ENCODE assay signal across 1 cellular context in the genomic region with DNA sequence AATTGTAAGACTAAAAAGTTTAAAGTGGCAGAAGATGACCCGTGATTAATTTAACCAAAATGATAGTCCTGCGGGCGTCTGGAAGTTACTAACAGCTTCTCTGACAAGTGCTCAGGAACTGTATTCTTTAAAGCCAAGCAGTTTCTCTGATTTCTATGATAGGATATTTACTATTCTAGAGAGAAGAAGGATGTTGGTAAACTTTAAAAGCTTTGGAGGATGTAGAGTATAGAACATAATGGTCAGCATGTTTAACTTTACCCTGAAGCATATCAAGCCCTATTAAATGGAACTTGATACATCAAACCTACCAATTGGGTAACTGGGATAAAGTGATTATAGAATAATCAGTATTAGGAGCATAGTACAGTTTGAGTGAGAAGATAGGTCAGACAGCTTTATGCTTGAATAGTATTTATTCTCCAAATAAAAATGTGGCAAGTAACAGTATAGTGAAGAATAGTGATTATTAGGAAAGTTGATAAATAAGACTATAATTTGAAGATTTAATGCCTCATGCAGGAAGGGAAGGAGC.
TF ChIP-seq lines count a peak whose summit lies in the region.

No MANE protein-coding gene starts in this region.

TF ChIP-seq in GM12878, 131 proteins besides CTCF, POLR2A, EP300 and RAD21 (continued from another document):
- TF ChIP-seq, protein P1, sequence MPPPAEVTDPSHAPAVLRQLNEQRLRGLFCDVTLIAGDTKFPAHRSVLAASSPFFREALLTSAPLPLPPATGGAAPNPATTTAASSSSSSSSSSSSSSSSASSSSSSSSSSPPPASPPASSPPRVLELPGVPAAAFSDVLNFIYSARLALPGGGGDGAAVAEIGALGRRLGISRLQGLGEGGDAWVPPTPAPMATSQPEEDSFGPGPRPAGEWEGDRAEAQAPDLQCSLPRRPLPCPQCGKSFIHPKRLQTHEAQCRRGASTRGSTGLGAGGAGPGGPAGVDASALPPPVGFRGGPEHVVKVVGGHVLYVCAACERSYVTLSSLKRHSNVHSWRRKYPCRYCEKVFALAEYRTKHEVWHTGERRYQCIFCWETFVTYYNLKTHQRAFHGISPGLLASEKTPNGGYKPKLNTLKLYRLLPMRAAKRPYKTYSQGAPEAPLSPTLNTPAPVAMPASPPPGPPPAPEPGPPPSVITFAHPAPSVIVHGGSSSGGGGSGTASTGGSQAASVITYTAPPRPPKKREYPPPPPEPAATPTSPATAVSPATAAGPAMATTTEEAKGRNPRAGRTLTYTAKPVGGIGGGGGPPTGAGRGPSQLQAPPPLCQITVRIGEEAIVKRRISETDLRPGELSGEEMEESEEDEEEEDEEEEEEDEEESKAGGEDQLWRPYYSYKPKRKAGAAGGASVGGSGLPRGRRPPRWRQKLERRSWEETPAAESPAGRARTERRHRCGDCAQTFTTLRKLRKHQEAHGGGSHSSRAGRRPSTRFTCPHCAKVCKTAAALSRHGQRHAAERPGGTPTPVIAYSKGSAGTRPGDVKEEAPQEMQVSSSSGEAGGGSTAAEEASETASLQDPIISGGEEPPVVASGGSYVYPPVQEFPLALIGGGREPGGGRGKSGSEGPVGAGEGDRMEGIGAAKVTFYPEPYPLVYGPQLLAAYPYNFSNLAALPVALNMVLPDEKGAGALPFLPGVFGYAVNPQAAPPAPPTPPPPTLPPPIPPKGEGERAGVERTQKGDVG (CRISPR knock-in tag; IDR thresholded peaks at IDR 0.05), result no peak
- no peak for TF ChIP-seq SUPT20H (IDR thresholded peaks at IDR 0.05; ENCODE audit: borderline replicate concordance, control insufficient read depth, low read depth, low read length)
- TF ChIP-seq, protein P2, sequence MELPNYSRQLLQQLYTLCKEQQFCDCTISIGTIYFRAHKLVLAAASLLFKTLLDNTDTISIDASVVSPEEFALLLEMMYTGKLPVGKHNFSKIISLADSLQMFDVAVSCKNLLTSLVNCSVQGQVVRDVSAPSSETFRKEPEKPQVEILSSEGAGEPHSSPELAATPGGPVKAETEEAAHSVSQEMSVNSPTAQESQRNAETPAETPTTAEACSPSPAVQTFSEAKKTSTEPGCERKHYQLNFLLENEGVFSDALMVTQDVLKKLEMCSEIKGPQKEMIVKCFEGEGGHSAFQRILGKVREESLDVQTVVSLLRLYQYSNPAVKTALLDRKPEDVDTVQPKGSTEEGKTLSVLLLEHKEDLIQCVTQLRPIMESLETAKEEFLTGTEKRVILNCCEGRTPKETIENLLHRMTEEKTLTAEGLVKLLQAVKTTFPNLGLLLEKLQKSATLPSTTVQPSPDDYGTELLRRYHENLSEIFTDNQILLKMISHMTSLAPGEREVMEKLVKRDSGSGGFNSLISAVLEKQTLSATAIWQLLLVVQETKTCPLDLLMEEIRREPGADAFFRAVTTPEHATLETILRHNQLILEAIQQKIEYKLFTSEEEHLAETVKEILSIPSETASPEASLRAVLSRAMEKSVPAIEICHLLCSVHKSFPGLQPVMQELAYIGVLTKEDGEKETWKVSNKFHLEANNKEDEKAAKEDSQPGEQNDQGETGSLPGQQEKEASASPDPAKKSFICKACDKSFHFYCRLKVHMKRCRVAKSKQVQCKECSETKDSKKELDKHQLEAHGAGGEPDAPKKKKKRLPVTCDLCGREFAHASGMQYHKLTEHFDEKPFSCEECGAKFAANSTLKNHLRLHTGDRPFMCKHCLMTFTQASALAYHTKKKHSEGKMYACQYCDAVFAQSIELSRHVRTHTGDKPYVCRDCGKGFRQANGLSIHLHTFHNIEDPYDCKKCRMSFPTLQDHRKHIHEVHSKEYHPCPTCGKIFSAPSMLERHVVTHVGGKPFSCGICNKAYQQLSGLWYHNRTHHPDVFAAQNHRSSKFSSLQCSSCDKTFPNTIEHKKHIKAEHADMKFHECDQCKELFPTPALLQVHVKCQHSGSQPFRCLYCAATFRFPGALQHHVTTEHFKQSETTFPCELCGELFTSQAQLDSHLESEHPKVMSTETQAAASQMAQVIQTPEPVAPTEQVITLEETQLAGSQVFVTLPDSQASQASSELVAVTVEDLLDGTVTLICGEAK (IDR thresholded peaks at IDR 0.05; ENCODE audit: borderline replicate concordance), result no peak
- TF ChIP-seq ZBED1 (IDR thresholded peaks at IDR 0.05; ENCODE audit: borderline replicate concordance), result no peak
- TF ChIP-seq STAT3 (IDR thresholded peaks at IDR 0.05; ENCODE audit: low read depth, low read length), result no peak
- TF ChIP-seq E2F4 (IDR thresholded peaks at IDR 0.05; ENCODE audit: low read depth, low read length), result no peak
- TF ChIP-seq YBX1 (IDR thresholded peaks at IDR 0.05), result no peak
- TF ChIP-seq, protein P3, sequence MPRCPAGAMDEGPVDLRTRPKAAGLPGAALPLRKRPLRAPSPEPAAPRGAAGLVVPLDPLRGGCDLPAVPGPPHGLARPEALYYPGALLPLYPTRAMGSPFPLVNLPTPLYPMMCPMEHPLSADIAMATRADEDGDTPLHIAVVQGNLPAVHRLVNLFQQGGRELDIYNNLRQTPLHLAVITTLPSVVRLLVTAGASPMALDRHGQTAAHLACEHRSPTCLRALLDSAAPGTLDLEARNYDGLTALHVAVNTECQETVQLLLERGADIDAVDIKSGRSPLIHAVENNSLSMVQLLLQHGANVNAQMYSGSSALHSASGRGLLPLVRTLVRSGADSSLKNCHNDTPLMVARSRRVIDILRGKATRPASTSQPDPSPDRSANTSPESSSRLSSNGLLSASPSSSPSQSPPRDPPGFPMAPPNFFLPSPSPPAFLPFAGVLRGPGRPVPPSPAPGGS (IDR thresholded peaks at IDR 0.05; ENCODE audit: borderline replicate concordance, insufficient read depth, low read depth, low read length, poor library complexity, severe bottlenecking), result no peak
- no peak for TF ChIP-seq SIN3A (IDR thresholded peaks at IDR 0.05; ENCODE audit: low read depth, low read length)
- TF ChIP-seq, protein P4, sequence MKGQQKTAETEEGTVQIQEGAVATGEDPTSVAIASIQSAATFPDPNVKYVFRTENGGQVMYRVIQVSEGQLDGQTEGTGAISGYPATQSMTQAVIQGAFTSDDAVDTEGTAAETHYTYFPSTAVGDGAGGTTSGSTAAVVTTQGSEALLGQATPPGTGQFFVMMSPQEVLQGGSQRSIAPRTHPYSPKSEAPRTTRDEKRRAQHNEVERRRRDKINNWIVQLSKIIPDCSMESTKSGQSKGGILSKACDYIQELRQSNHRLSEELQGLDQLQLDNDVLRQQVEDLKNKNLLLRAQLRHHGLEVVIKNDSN (IDR thresholded peaks at IDR 0.05; ENCODE audit: borderline replicate concordance, extremely low read length, insufficient read depth, low read depth, low read length), result no peak
- no peak for TF ChIP-seq HDAC2 (IDR thresholded peaks at IDR 0.05)
